In genomic region chr19:18464646-18465045, GRCh38 we compare ENCODE assay signal across 7 cellular contexts. TPM values are rescaled to one million over a fixed set of nuclear protein-coding genes. Genes with fewer than 3 reads are reported as not detected.
DNase-seq lines count a peak whose midpoint lies in the region; ATAC-seq, FAIRE-seq and TF ChIP-seq lines count a peak whose summit lies in the region.

No MANE protein-coding gene starts in this region.

- no peak for FAIRE-seq in kidney (lab: Jason Lieb, UNC)

- no peak for ATAC-seq in HG03469 (IDR thresholded peaks at IDR 0.05; ENCODE audit: unreplicated experiment)
- no peak for ATAC-seq in GM19035 (IDR thresholded peaks at IDR 0.05; ENCODE audit: unreplicated experiment)

- peak overlapping the region in 1 of 2 donors; percentile 10 for H3K9ac ChIP-seq in kidney (ENCODE audit: low read length in 2 of 2)

- no peaks in the 10 kb centered on the region for H3K9me3 ChIP-seq in ascending aorta
- H3K9me3 ChIP-seq in kidney (ENCODE audit: control insufficient read depth in 1 of 2, low read length in 2 of 2), result no peaks in the 10 kb centered on the region
- H3K9me3 ChIP-seq in testis, result no peaks in the 10 kb centered on the region

- peaks cover 13 to 30% of the 10 kb centered on the region in 2 donors for H3K36me3 ChIP-seq in ascending aorta
- peaks cover 20 to 22% of the 10 kb centered on the region in 2 donors for H3K36me3 ChIP-seq in kidney (ENCODE audit: control insufficient read depth in 1 of 2, insufficient read depth in 2 of 2, low read length in 2 of 2)
- no peaks in the 10 kb centered on the region for H3K36me3 ChIP-seq in testis (ENCODE audit: low read depth, missing control alignments)

- intact Hi-C loops in ascending aorta (cut with DNase I), result loop anchor here (5.0 kb wide), 1 partner anchor 38 kb away; no protein-coding TSS in a partner anchor
- intact Hi-C loops in kidney (cut with DNase I), result no loop called here
- intact Hi-C loops in testis (cut with DNase I; ENCODE audit: low total_unique reads), result no loop called here

- TF ChIP-seq CTCF in ascending aorta (IDR thresholded peaks at IDR 0.05), result no peak
- no peak for TF ChIP-seq CTCF in kidney (IDR thresholded peaks at IDR 0.05; ENCODE audit: borderline replicate concordance, extremely low read depth, insufficient read depth)
- TF ChIP-seq CTCF in testis (IDR thresholded peaks at IDR 0.05), result no peak
- no peak for TF ChIP-seq CTCF in GM10266 (IDR thresholded peaks at IDR 0.05; ENCODE audit: control insufficient read depth, insufficient read depth, low read depth, missing control alignments)

- H3K27me3 ChIP-seq in ascending aorta, result no peaks in the 10 kb centered on the region
- H3K27me3 ChIP-seq in testis, result no peaks in the 10 kb centered on the region

- TF ChIP-seq POLR2A in testis (IDR thresholded peaks at IDR 0.05), result no peak

- H3K4me3 ChIP-seq in ascending aorta, result no peak overlapping the region
- H3K4me3 ChIP-seq in kidney (ENCODE audit: low read length in 2 of 2), result no peak overlapping the region
- H3K4me3 ChIP-seq in testis, result no peak overlapping the region

- H3K27ac ChIP-seq in ascending aorta (peak overlapping the region; percentile 89 to 94), kidney (ENCODE audit: low read depth in 2 of 2, low read length in 2 of 2) (peak overlapping the region; percentile 45 to 66), testis (peak overlapping the region; percentile 81)

- 36 to 38% methylated on average over 4 to 8 of the region's 8 CpGs for WGBS in testis, 2 donors

- DNase-seq in NCI-H128 (lab: John Stamatoyannopoulos, UW; ENCODE audit: unreplicated experiment) (peak; percentile 37), ascending aorta (ENCODE audit: low spot score in 2 of 2) (peak; percentile 71 to 93), kidney (peak; percentile 91), testis (peak; percentile 92), GM10266 (ENCODE audit: extremely low spot score) (no peak)

- peaks cover 23 to 67% of the 10 kb centered on the region in 2 donors for H3K4me1 ChIP-seq in ascending aorta
- peaks cover 36 to 63% of the 10 kb centered on the region in 2 donors for H3K4me1 ChIP-seq in kidney (ENCODE audit: control insufficient read depth in 1 of 2, insufficient read depth in 1 of 2, low read depth in 1 of 2, low read length in 2 of 2)
- H3K4me1 ChIP-seq in testis, result peaks cover 40% of the 10 kb centered on the region

RNA-seq across cellular contexts. Expression of gene ISYNA1, which starts 26.7 kb away (rescaled TPM):
- total RNA-seq in ascending aorta, result 93.1 TPM
- 68.6 TPM for total RNA-seq in kidney
- 101 TPM for polyA plus RNA-seq in kidney (ENCODE audit: insufficient read depth, low read depth, low replicate concordance)
- total RNA-seq in testis, result 1,000 to 10,000 TPM in 1 of 2 donors, 100 to 1,000 TPM in 1; 1,000 to 1,122 TPM
- polyA plus RNA-seq in testis (ENCODE audit: insufficient read depth, low read depth, low replicate concordance), result 493 TPM

RNA-seq across cellular contexts. Expression of gene SSBP4, which starts 45.4 kb away (rescaled TPM):
- total RNA-seq in ascending aorta, result 233 TPM
- 64.9 TPM for total RNA-seq in kidney
- polyA plus RNA-seq in kidney (ENCODE audit: insufficient read depth, low read depth, low replicate concordance), result 74.9 TPM
- 100 to 1,000 TPM in 1 of 2 donors, 10 to 100 TPM in 1; 90.3 to 118 TPM for total RNA-seq in testis
- polyA plus RNA-seq in testis (ENCODE audit: insufficient read depth, low read depth, low replicate concordance), result 80.5 TPM

RNA-seq across cellular contexts. Expression of gene ELL, which starts 57.2 kb away (rescaled TPM):
- total RNA-seq in ascending aorta (30.5 TPM), kidney (25.2 TPM), testis (10 to 100 TPM; 75.8 to 76.1 TPM)
- polyA plus RNA-seq in kidney (ENCODE audit: insufficient read depth, low read depth, low replicate concordance) (5.7 TPM), testis (ENCODE audit: insufficient read depth, low read depth, low replicate concordance) (48.0 TPM)

Comparison
In these comparisons a context has a peak if more than half of its experiments do, and no peak if none do; other contexts are left out.
1. RNA of gene ISYNA1, which starts 26.7 kb away (total RNA-seq): 1,000 to 1,122 TPM in testis; 93.1 TPM in ascending aorta (single experiment) and 68.6 TPM in kidney (single experiment); every median in the first group is over 10 times any median in the second.
2. Peak in every context shown above with its lines, with median percentiles within 50 percentile points of each other: H3K27ac ChIP-seq.